ENCODE assay signal across 9 cellular contexts in the genomic region with DNA sequence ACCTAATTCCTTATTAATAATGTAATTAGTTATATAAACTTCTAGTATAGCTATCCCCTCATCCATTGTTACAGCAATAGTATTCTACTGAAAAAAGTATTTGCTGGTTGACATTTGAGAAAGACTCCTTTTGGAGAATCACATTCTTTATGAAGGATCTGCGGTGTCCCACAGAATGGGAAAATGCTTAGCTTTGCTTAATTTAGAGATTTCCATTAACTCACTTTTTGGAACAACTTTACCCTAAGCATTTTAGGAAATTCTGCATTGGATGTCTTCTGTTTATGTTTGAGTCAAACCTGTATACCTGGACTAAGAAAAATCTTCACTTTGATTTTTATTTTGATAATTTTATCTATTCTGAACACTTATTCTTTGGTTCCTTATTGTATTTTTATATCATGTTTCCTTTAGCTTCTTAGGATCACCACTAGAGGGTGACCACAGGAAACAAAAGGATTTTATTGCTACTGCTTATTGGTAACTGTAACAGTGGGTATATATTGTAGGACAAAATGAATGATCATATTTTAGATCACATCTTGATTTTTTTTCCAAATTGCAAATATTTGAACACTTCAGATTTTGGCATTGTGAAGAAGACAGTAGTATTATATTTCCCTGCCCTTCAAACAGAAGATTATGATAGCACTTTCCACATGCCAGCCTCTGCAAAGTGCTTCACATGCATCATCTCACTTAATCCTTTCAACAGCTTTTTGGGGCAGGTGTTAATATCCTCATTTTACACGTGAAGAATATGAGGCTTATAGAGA.
DNase-seq lines count a peak whose midpoint lies in the region; ATAC-seq and TF ChIP-seq lines count a peak whose summit lies in the region.
"Had no signal": no experiment of that assay in that cellular context is flagged by ENCODE, and none has a peak within 500 bp of the region (broad histone marks: within the 10 kb centered on the region; RNA-seq: fewer than 3 reads in every experiment).

No MANE protein-coding gene starts in this region.

- H3K56ac ChIP-seq in IMR-90 (ENCODE audit: extremely low read depth, insufficient read depth, low read length) = no peak overlapping the region

- in situ Hi-C loops in IMR-90 (cut with MboI; ENCODE audit: low sequenced_read_pairs) = no loop called here

- H3K27me3 Mint-ChIP-seq in Calu3 (ENCODE audit: unreplicated experiment) = no peaks in the 10 kb centered on the region
- no peaks in the 10 kb centered on the region for H3K27me3 Mint-ChIP-seq in WTC11 (ENCODE audit: low read depth)

- dilution Hi-C loops in IMR-90 (cut with HindIII; ENCODE audit: low sequenced_read_pairs, unreplicated experiment) = no loop called here

- TF ChIP-seq RAD21 in IMR-90 (IDR thresholded peaks at IDR 0.05; ENCODE audit: low read length) = peak; percentile 42

- H4K91ac ChIP-seq in IMR-90 (ENCODE audit: insufficient read depth, low read depth, low read length) = no peak overlapping the region

- WGBS in IMR-90 (ENCODE audit: extremely low coverage in 2 of 2, insufficient read length in 1 of 2), 2 experiments = no CpG with 5 or more reads among the region's 2 CpGs
- 53 to 57% methylated on average over 2 of the region's 2 CpGs for WGBS in body of pancreas, 2 donors

- H4K5ac ChIP-seq in IMR-90 (ENCODE audit: low read depth, low read length) = no peak overlapping the region

- H2AK9ac ChIP-seq in IMR-90 (replicated peaks; ENCODE audit: low read depth, low read length, poor library complexity) = no peak overlapping the region

- no peak overlapping the region for H2AFZ ChIP-seq in IMR-90 (replicated peaks; ENCODE audit: low read length, poor library complexity)

- peak; percentile 51 for TF ChIP-seq CTCF in Calu3 (IDR thresholded peaks at IDR 0.05; ENCODE audit: unreplicated experiment)
- TF ChIP-seq CTCF in IMR-90 (conservative IDR thresholded peaks at IDR 0.05; ENCODE audit: low read depth, low read length) = peak; percentile 61
- TF ChIP-seq CTCF in body of pancreas (IDR thresholded peaks at IDR 0.05) = peak; percentile 22 to 48 (median 41)
- TF ChIP-seq CTCF in lower lobe of right lung (IDR thresholded peaks at IDR 0.05) = peak; percentile 51
- TF ChIP-seq CTCF in WTC11 (IDR thresholded peaks at IDR 0.05) = no peak

- H3K36me3 ChIP-seq in IMR-90 (ENCODE audit: control insufficient read depth, insufficient read depth, low read length) (peaks cover 5% of the 10 kb centered on the region), body of pancreas (replicated peaks in 1 of 2; ENCODE audit: insufficient read depth in 1 of 2, low read depth in 2 of 2) (peaks cover 0 to 5% of the 10 kb centered on the region in 2 donors), lower lobe of right lung (peaks cover 45% of the 10 kb centered on the region)

- intact Hi-C loops in Calu3 (cut with micrococcal nuclease; ENCODE audit: unreplicated experiment) = no loop called here
- intact Hi-C loops in IMR-90 (cut with micrococcal nuclease) = no loop called here
- intact Hi-C loops in body of pancreas (cut with DNase I) = no loop called here
- intact Hi-C loops in lower lobe of right lung (cut with DNase I) = no loop called here

- H3K27ac Mint-ChIP-seq in Calu3 (ENCODE audit: unreplicated experiment) = no peak overlapping the region
- H3K27ac Mint-ChIP-seq in WTC11 = no peak overlapping the region

- H3K9ac ChIP-seq in IMR-90 (ENCODE audit: low read depth, low read length) = no peak overlapping the region

- no peaks in the 10 kb centered on the region; the same call in 1 of the 2 replicates for H3K9me1 ChIP-seq in IMR-90 (ENCODE audit: insufficient read depth, low read length)

- BruUV-seq in Calu3 (replicated peaks; lab: Mats Ljungman, UMichigan) (no TSS peak), IMR-90 (replicated peaks; lab: Mats Ljungman, UMichigan) (no TSS peak)

- H2AK5ac ChIP-seq in IMR-90 (ENCODE audit: low read depth, low read length) = no peak overlapping the region

- H3K79me1 ChIP-seq in IMR-90 (ENCODE audit: low read depth in 1 of 2, low read length in 2 of 2) = peaks cover 0 to 3% of the 10 kb centered on the region in 2 experiments; a peak in 1 of 4 replicates

- H3K4me2 ChIP-seq in IMR-90 (ENCODE audit: low read depth, low read length) = no peak overlapping the region

- H3K9me3 ChIP-seq in IMR-90 (ENCODE audit: control insufficient read depth, insufficient read depth, low read length) = no peaks in the 10 kb centered on the region
- no peaks in the 10 kb centered on the region for H3K9me3 ChIP-seq in body of pancreas
- H3K9me3 ChIP-seq in lower lobe of right lung = no peaks in the 10 kb centered on the region

- no peak overlapping the region for H2BK15ac ChIP-seq in IMR-90 (ENCODE audit: low read depth, low read length)

- H3K4me3 Mint-ChIP-seq in Calu3 (ENCODE audit: low read depth, unreplicated experiment) = no peak overlapping the region
- no peak overlapping the region for H3K4me3 Mint-ChIP-seq in WTC11

- no peaks in the 10 kb centered on the region for H3K27me3 ChIP-seq in IMR-90 (ENCODE audit: control insufficient read depth, insufficient read depth, low read length)
- H3K27me3 ChIP-seq in body of pancreas = no peaks in the 10 kb centered on the region
- no peaks in the 10 kb centered on the region for H3K27me3 ChIP-seq in lower lobe of right lung (ENCODE audit: low read depth)

- TF ChIP-seq POLR2A in IMR-90 (IDR thresholded peaks at IDR 0.05; ENCODE audit: low read depth, low read length) (no peak), body of pancreas (IDR thresholded peaks at IDR 0.05) (no peak)

- no peaks in the 10 kb centered on the region for H3K9me3 Mint-ChIP-seq in Calu3 (ENCODE audit: low read depth, unreplicated experiment)
- H3K9me3 Mint-ChIP-seq in WTC11 = no peaks in the 10 kb centered on the region

- POLR2A ChIA-PET in IMR-90 (lab: Charles Lee; ENCODE audit: unreplicated experiment) = no interaction called here
- POLR2A ChIA-PET in WTC11 (lab: Charles Lee) = no interaction called here

- peak; percentile 78 for ATAC-seq in IMR-90 (ENCODE audit: low read depth)
- no peak for ATAC-seq in body of pancreas
- ATAC-seq in lower lobe of right lung = no peak
- ATAC-seq in GM18502 (IDR thresholded peaks at IDR 0.05; ENCODE audit: poor library complexity, unreplicated experiment) = no peak
- no peak for ATAC-seq in GM21360 (IDR thresholded peaks at IDR 0.05; ENCODE audit: unreplicated experiment)
- ATAC-seq in WTC11 = no peak

- H4K20me1 ChIP-seq in IMR-90 (ENCODE audit: insufficient read depth, low read length) = no peaks in the 10 kb centered on the region

- no peak overlapping the region for H3K4me3 ChIP-seq in IMR-90 (ENCODE audit: insufficient read depth, low read depth, low read length)
- no peak overlapping the region for H3K4me3 ChIP-seq in body of pancreas
- no peak overlapping the region for H3K4me3 ChIP-seq in lower lobe of right lung

- no peak overlapping the region for H3K23ac ChIP-seq in IMR-90 (ENCODE audit: low read depth, low read length)

- no peak overlapping the region for H3K4ac ChIP-seq in IMR-90 (ENCODE audit: low read depth, low read length)

- H3K27ac ChIP-seq in IMR-90 (ENCODE audit: insufficient read depth, low read length) (no peak overlapping the region), body of pancreas (no peak overlapping the region), lower lobe of right lung (no peak overlapping the region)

- no peak overlapping the region for H3K18ac ChIP-seq in IMR-90 (ENCODE audit: low read depth, low read length)

- DNase-seq in Calu3 (no peak), IMR-90 (peak; percentile 33), body of pancreas (no peak), lower lobe of right lung (no peak), WTC11 (ENCODE audit: low spot score) (no peak)
- no peak for DNase-seq in activated naive CD4-positive, alpha-beta T cell treated with Interleukin-2 at 50 U/mL for 16 hours
- DNase-seq: effector memory CD4-positive, alpha-beta T cell had no signal

- H2BK20ac ChIP-seq in IMR-90 (ENCODE audit: low read depth, low read length) = no peak overlapping the region

- H2BK5ac ChIP-seq in IMR-90 (ENCODE audit: low read depth, low read length, poor library complexity, severe bottlenecking) = no peak overlapping the region

- no peak overlapping the region for H3K14ac ChIP-seq in IMR-90 (replicated peaks; ENCODE audit: low read depth, low read length)

- no peaks in the 10 kb centered on the region for H3K4me1 ChIP-seq in IMR-90 (ENCODE audit: control insufficient read depth, insufficient read depth, low read length)
- no peaks in the 10 kb centered on the region for H3K4me1 ChIP-seq in body of pancreas
- H3K4me1 ChIP-seq in lower lobe of right lung = no peaks in the 10 kb centered on the region

- H4K8ac ChIP-seq in IMR-90 (ENCODE audit: low read depth in 2 of 2, low read length in 2 of 2) = no peak overlapping the region

- CTCF ChIA-PET in Calu3 (lab: Charles Lee) (interaction anchor here (0.5 to 1.1 kb wide), 4 partner anchors 13 to 743 kb away, joined by 3 read pairs; no protein-coding TSS in a partner anchor), IMR-90 (lab: Yijun Ruan, JAX) (interaction anchor here (0.5 to 1.6 kb wide), 10 partner anchors 12 to 188 kb away, joined by 3 to 8 read pairs (median 4); no protein-coding TSS in a partner anchor), WTC11 (lab: Charles Lee) (interaction anchor here (0.6 to 1.8 kb wide), 14 partner anchors 9 to 219 kb away, joined by 3 to 29 read pairs (median 4); partner anchors contain the start of genes ESCO1 and MIB1)

- H3K36me3 Mint-ChIP-seq in Calu3 (ENCODE audit: insufficient read depth, unreplicated experiment) = no peaks in the 10 kb centered on the region
- peaks cover 52% of the 10 kb centered on the region for H3K36me3 Mint-ChIP-seq in WTC11

- H3K4me1 Mint-ChIP-seq in Calu3 (ENCODE audit: low read depth, unreplicated experiment) = no peaks in the 10 kb centered on the region
- H3K4me1 Mint-ChIP-seq in WTC11 = peaks cover 8% of the 10 kb centered on the region

- no peak overlapping the region for H2BK120ac ChIP-seq in IMR-90 (ENCODE audit: low read depth, low read length)

TF ChIP-seq in IMR-90, 13 proteins besides CTCF, POLR2A, EP300 and RAD21:
- TF ChIP-seq CEBPB (IDR thresholded peaks at IDR 0.05; ENCODE audit: low read depth, low read length) = no peak
- peak; percentile 22; the same call in 1 of the 2 replicates for TF ChIP-seq SMC3 (IDR thresholded peaks at IDR 0.05; ENCODE audit: low read depth, low read length)
- peak; percentile 85 for TF ChIP-seq MAFK (IDR thresholded peaks at IDR 0.05; ENCODE audit: low read depth, low read length)
TF ChIP-seq in IMR-90: peak in this region for 2.

TF ChIP-seq in WTC11, 78 proteins besides CTCF, POLR2A, EP300 and RAD21 (continues in another document):
- no peak for TF ChIP-seq NFATC4 (CRISPR knock-in tag; IDR thresholded peaks at IDR 0.05)
